ENCODE assay signal across 1 cellular context in the genomic region with DNA sequence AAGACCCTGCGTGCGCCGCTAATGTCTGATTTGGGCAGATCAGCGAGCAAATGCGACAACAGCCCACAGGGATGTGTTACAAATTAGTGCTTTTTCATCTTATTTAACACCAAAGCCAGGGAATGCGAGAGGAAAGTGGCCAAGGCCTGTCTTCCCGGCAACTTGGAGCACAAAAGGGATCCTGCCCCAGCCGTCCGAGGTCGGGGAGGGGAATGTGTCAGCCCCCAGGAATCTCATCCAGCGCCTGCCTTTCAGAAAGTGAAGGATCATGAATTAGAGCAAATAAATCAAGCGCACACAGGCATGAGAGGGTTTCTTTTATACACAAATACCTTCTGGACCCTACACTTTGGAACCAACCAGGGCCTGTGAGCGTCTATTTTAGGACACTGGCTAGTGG.
TF ChIP-seq lines count a peak whose summit lies in the region.

No MANE protein-coding gene starts in this region.

TF ChIP-seq in WTC11, 78 proteins besides CTCF, POLR2A, EP300 and RAD21 (continued from another document):
- TF ChIP-seq, protein P1, sequence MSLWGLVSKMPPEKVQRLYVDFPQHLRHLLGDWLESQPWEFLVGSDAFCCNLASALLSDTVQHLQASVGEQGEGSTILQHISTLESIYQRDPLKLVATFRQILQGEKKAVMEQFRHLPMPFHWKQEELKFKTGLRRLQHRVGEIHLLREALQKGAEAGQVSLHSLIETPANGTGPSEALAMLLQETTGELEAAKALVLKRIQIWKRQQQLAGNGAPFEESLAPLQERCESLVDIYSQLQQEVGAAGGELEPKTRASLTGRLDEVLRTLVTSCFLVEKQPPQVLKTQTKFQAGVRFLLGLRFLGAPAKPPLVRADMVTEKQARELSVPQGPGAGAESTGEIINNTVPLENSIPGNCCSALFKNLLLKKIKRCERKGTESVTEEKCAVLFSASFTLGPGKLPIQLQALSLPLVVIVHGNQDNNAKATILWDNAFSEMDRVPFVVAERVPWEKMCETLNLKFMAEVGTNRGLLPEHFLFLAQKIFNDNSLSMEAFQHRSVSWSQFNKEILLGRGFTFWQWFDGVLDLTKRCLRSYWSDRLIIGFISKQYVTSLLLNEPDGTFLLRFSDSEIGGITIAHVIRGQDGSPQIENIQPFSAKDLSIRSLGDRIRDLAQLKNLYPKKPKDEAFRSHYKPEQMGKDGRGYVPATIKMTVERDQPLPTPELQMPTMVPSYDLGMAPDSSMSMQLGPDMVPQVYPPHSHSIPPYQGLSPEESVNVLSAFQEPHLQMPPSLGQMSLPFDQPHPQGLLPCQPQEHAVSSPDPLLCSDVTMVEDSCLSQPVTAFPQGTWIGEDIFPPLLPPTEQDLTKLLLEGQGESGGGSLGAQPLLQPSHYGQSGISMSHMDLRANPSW (CRISPR knock-in tag; conservative IDR thresholded peaks at IDR 0.05; ENCODE audit: low read depth) = no peak
- no peak for TF ChIP-seq ZNF121 (CRISPR knock-in tag; IDR thresholded peaks at IDR 0.05)
- TF ChIP-seq, protein P2, sequence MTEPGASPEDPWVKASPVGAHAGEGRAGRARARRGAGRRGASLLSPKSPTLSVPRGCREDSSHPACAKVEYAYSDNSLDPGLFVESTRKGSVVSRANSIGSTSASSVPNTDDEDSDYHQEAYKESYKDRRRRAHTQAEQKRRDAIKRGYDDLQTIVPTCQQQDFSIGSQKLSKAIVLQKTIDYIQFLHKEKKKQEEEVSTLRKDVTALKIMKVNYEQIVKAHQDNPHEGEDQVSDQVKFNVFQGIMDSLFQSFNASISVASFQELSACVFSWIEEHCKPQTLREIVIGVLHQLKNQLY (CRISPR knock-in tag; IDR thresholded peaks at IDR 0.05) = no peak
- TF ChIP-seq, protein P3, sequence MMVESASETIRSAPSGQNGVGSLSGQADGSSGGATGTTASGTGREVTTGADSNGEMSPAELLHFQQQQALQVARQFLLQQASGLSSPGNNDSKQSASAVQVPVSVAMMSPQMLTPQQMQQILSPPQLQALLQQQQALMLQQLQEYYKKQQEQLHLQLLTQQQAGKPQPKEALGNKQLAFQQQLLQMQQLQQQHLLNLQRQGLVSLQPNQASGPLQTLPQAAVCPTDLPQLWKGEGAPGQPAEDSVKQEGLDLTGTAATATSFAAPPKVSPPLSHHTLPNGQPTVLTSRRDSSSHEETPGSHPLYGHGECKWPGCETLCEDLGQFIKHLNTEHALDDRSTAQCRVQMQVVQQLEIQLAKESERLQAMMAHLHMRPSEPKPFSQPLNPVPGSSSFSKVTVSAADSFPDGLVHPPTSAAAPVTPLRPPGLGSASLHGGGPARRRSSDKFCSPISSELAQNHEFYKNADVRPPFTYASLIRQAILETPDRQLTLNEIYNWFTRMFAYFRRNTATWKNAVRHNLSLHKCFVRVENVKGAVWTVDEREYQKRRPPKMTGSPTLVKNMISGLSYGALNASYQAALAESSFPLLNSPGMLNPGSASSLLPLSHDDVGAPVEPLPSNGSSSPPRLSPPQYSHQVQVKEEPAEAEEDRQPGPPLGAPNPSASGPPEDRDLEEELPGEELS (CRISPR knock-in tag; IDR thresholded peaks at IDR 0.05) = no peak
- TF ChIP-seq, protein P4, sequence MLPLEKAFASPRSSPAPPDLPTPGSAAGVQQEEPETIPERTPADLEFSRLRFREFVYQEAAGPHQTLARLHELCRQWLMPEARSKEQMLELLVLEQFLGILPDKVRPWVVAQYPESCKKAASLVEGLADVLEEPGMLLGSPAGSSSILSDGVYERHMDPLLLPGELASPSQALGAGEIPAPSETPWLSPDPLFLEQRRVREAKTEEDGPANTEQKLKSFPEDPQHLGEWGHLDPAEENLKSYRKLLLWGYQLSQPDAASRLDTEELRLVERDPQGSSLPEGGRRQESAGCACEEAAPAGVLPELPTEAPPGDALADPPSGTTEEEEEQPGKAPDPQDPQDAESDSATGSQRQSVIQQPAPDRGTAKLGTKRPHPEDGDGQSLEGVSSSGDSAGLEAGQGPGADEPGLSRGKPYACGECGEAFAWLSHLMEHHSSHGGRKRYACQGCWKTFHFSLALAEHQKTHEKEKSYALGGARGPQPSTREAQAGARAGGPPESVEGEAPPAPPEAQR (CRISPR knock-in tag; IDR thresholded peaks at IDR 0.05) = no peak
- TF ChIP-seq NR3C1 (CRISPR knock-in tag; conservative IDR thresholded peaks at IDR 0.05; ENCODE audit: low read depth) = no peak
TF ChIP-seq in WTC11: peak in this region for 0.
